In genomic region chr10:42691361-42692120, GRCh38 we compare ENCODE assay signal across 15 cellular contexts. TPM values are rescaled to one million over a fixed set of nuclear protein-coding genes. Genes with fewer than 3 reads are reported as not detected.
DNase-seq lines count a peak whose midpoint lies in the region; ATAC-seq, FAIRE-seq and TF ChIP-seq lines count a peak whose summit lies in the region.
"Had no signal": no experiment of that assay in that cellular context is flagged by ENCODE, and none has a peak within 500 bp of the region (broad histone marks: within the 10 kb centered on the region; RNA-seq: fewer than 3 reads in every experiment).

No MANE protein-coding gene starts in this region.

- H3K4me2 ChIP-seq in K562 (ENCODE audit: insufficient read depth, low read length), result no peak overlapping the region

- no peaks in the 10 kb centered on the region; the same call in 1 of the 2 replicates for H3K9me3 ChIP-seq in K562 (replicated peaks; ENCODE audit: control insufficient read depth, insufficient read depth, low read depth, low read length)
- H3K9me3 ChIP-seq: left lung, thyroid gland had no signal

- no peaks in the 10 kb centered on the region for H4K20me1 ChIP-seq in K562 (replicated peaks; ENCODE audit: control insufficient read depth, insufficient read depth, low read length)

- no peaks in the 10 kb centered on the region for H3K4me1 Mint-ChIP-seq in Calu3 (ENCODE audit: low read depth, unreplicated experiment)
- no peaks in the 10 kb centered on the region for H3K4me1 Mint-ChIP-seq in activated CD4-positive, alpha-beta T cell treated with anti-CD3 and anti-CD28 coated beads, Interleukin-2, amount 10 ng/mL, durations not matched to agents 24 days and 14 days

- no peaks in the 10 kb centered on the region for H3K79me2 ChIP-seq in K562 (ENCODE audit: control insufficient read depth, insufficient read depth, low read length)

- H3K9me1 ChIP-seq in K562 (ENCODE audit: control insufficient read depth, insufficient read depth, low read length), result no peaks in the 10 kb centered on the region

- CTCF ChIA-PET in K562 (lab: Yijun Ruan, JAX; ENCODE audit: low intra/inter-chr PET ratio) (no interaction called here), Calu3 (lab: Charles Lee) (no interaction called here)

- POLR2A ChIA-PET in K562 (lab: Yijun Ruan, JAX), result interaction anchor here (0.6 kb wide), 1 partner anchor 65 kb away, joined by 4 read pairs; no protein-coding TSS in a partner anchor

- DNase-seq in Daoy (ENCODE audit: low read depth) (peak; percentile 84), NCI-H146 treated with DMSO at 0.1 percent for 48 hours (lab: John Stamatoyannopoulos, UW; ENCODE audit: unreplicated experiment) (peak; percentile 97), NCI-H69 (lab: John Stamatoyannopoulos, UW) (peak; percentile 95), K562 (ENCODE audit: extremely low read depth in 1 of 4, low spot score in 3 of 4) (no peak), Calu3 (no peak), substantia nigra (lab: John Stamatoyannopoulos, UW) (no peak), putamen (ENCODE audit: low spot score) (no peak)
- DNase-seq in activated CD4-positive, alpha-beta T cell treated with anti-CD3 and anti-CD28 coated beads, Interleukin-2, amount 10 ng/mL, durations not matched to agents 24 days and 14 days, result no peak
- DNase-seq: AML-193, NCI-H226, thyroid gland had no signal

- peaks cover 2% of the 10 kb centered on the region for H3K9me3 Mint-ChIP-seq in Calu3 (ENCODE audit: low read depth, unreplicated experiment)
- peaks cover 5% of the 10 kb centered on the region for H3K9me3 Mint-ChIP-seq in activated CD4-positive, alpha-beta T cell treated with anti-CD3 and anti-CD28 coated beads, Interleukin-2, amount 10 ng/mL, durations not matched to agents 24 days and 14 days
- H3K9me3 Mint-ChIP-seq: activated T-helper 2 cell treated with anti-CD3 and anti-CD28 coated beads, Interferon-gamma antibody, Interleukin-2, Interleukin-4, amounts not matched to agents 10 μg/mL and 5 μg/mL and 100 μg/mL, durations not matched to agents 14 hours and 24 hours and 36 hours; T-helper 2 cell treated with Interferon-gamma antibody and Interleukin-4, amounts not matched to agents 5 μg/mL and 100 μg/mL, for 36 hours had no signal

- no peaks in the 10 kb centered on the region for H3K36me3 ChIP-seq in K562 (ENCODE audit: control insufficient read depth, insufficient read depth, low read length)
- H3K36me3 ChIP-seq: left lung, thyroid gland had no signal

- H3K27me3 ChIP-seq in K562 (ENCODE audit: control insufficient read depth in 2 of 2, insufficient read depth in 2 of 2, low read length in 2 of 2), result no peaks in the 10 kb centered on the region
- H3K27me3 ChIP-seq: left lung, thyroid gland had no signal

- 0 out of 2 replicates have a peak overlapping the region, but pooled peaks have one; percentile 46 for H2AFZ ChIP-seq in K562 (ENCODE audit: low read depth, low read length)

- no peaks in the 10 kb centered on the region for H3K36me3 Mint-ChIP-seq in Calu3 (ENCODE audit: insufficient read depth, unreplicated experiment)
- H3K36me3 Mint-ChIP-seq in activated CD4-positive, alpha-beta T cell treated with anti-CD3 and anti-CD28 coated beads, Interleukin-2, amount 10 ng/mL, durations not matched to agents 24 days and 14 days (ENCODE audit: low read depth), result no peaks in the 10 kb centered on the region

- H3K4me3 Mint-ChIP-seq in Calu3 (ENCODE audit: low read depth, unreplicated experiment), result no peak overlapping the region
- H3K4me3 Mint-ChIP-seq in activated CD4-positive, alpha-beta T cell treated with anti-CD3 and anti-CD28 coated beads, Interleukin-2, amount 10 ng/mL, durations not matched to agents 24 days and 14 days, result no peak overlapping the region
- H3K4me3 Mint-ChIP-seq: T-helper 2 cell treated with Interferon-gamma antibody and Interleukin-4, amounts not matched to agents 5 μg/mL and 100 μg/mL, for 36 hours had no signal

- no peak overlapping the region for H3K4me3 ChIP-seq in K562
- H3K4me3 ChIP-seq: left lung, thyroid gland had no signal

- H3K27ac Mint-ChIP-seq in Calu3 (ENCODE audit: unreplicated experiment), result no peak overlapping the region
- no peak overlapping the region for H3K27ac Mint-ChIP-seq in activated CD4-positive, alpha-beta T cell treated with anti-CD3 and anti-CD28 coated beads, Interleukin-2, amount 10 ng/mL, durations not matched to agents 24 days and 14 days
- H3K27ac Mint-ChIP-seq: activated T-helper 2 cell treated with anti-CD3 and anti-CD28 coated beads, Interferon-gamma antibody, Interleukin-2, Interleukin-4, amounts not matched to agents 10 μg/mL and 5 μg/mL and 100 μg/mL, durations not matched to agents 14 hours and 24 hours and 36 hours; T-helper 2 cell treated with Interferon-gamma antibody and Interleukin-4, amounts not matched to agents 5 μg/mL and 100 μg/mL, for 36 hours had no signal

- peaks cover 0 to 11% of the 10 kb centered on the region in 2 experiments; a peak in 2 of 5 replicates for H3K4me1 ChIP-seq in K562 (replicated peaks in 1 of 2; ENCODE audit: control insufficient read depth in 2 of 2, insufficient read depth in 2 of 2, low read length in 2 of 2)
- H3K4me1 ChIP-seq: left lung, thyroid gland had no signal

- no peak for FAIRE-seq in K562 (lab: Jason Lieb, UNC)
- FAIRE-seq: astrocyte had no signal

- TF ChIP-seq POLR2A in K562 (conservative IDR thresholded peaks at IDR 0.05), result no peak

- TF ChIP-seq RAD21 in K562 (CRISPR knock-in tag; conservative IDR thresholded peaks at IDR 0.05 in 1 of 2, IDR thresholded peaks at IDR 0.05 in 1 of 2), result no peak

- no peak for TF ChIP-seq CTCF in K562 (IDR thresholded peaks at IDR 0.05 in 2 of 3, conservative IDR thresholded peaks at IDR 0.05 in 1 of 3; ENCODE audit: insufficient read depth in 2 of 3, low read depth in 1 of 3, low read length in 3 of 3)
- no peak for TF ChIP-seq CTCF in Calu3 (IDR thresholded peaks at IDR 0.05; ENCODE audit: unreplicated experiment)

- no peak for TF ChIP-seq EP300 in K562 (IDR thresholded peaks at IDR 0.05; ENCODE audit: low read length)

- in situ Hi-C loops in K562 (cut with MboI), result no loop called here

- intact Hi-C loops in K562 (cut with micrococcal nuclease) (no loop called here), Calu3 (cut with micrococcal nuclease; ENCODE audit: unreplicated experiment) (no loop called here)
- intact Hi-C loops in activated CD4-positive, alpha-beta T cell treated with anti-CD3 and anti-CD28 coated beads, Interleukin-2, amount 10 ng/mL, durations not matched to agents 24 days and 14 days (cut with micrococcal nuclease), result no loop called here

- no peaks in the 10 kb centered on the region for H3K27me3 Mint-ChIP-seq in Calu3 (ENCODE audit: unreplicated experiment)
- no peaks in the 10 kb centered on the region for H3K27me3 Mint-ChIP-seq in activated CD4-positive, alpha-beta T cell treated with anti-CD3 and anti-CD28 coated beads, Interleukin-2, amount 10 ng/mL, durations not matched to agents 24 days and 14 days

- ATAC-seq in K562, result peak; percentile 18; the same call in 2 of the 3 replicates
- ATAC-seq: left lung had no signal

- WGBS in K562 (ENCODE audit: insufficient coverage, low coverage, missing lambda C conversion rate), result 62% methylated on average over 25 of the region's 25 CpGs

- BruUV-seq in K562 (replicated peaks; lab: Mats Ljungman, UMichigan) (no TSS peak), Calu3 (replicated peaks; lab: Mats Ljungman, UMichigan) (no TSS peak)

- H3K27ac ChIP-seq in K562 (ENCODE audit: extremely low read depth, low read depth, low read length) (no peak overlapping the region), substantia nigra (ENCODE audit: low read depth, low read length, poor library complexity, severe bottlenecking) (no peak overlapping the region)
- H3K27ac ChIP-seq: left lung, thyroid gland had no signal

- H3K9ac ChIP-seq in K562 (ENCODE audit: insufficient read depth in 1 of 2, low read depth in 2 of 2, low read length in 2 of 2), result no peak overlapping the region

TF ChIP-seq in K562, 482 proteins besides CTCF, POLR2A, EP300 and RAD21 (continues in another document):
- no peak for TF ChIP-seq MBD2 (IDR thresholded peaks at IDR 0.05; ENCODE audit: borderline replicate concordance, low read depth)

RNA-seq across cellular contexts. Expression of gene ZNF33B, which starts 53.2 kb away (rescaled TPM):
- 3.4 and 9.3 TPM in 2 replicates for total RNA-seq in Daoy (2014; rRNA removed; shearing (Covaris generic))
- total RNA-seq in K562 (2011; cell fraction: chromatin; rRNA removed; ENCODE audit: low replicate concordance), result 23.4 and 28.6 TPM in 2 replicates
- total RNA-seq in K562 (2011; cell fraction: nucleolus; rRNA removed), result 9.3 and 9.8 TPM in 2 replicates
- total RNA-seq in K562 (2011; cell fraction: nucleoplasm; rRNA removed), result 11.1 and 13.1 TPM in 2 replicates
- 6.9 and 9.7 TPM in 2 replicates for total RNA-seq in K562 (2014; rRNA removed)
- 23.9 and 32.4 TPM in 2 replicates for total RNA-seq in K562 (2014; rRNA removed; fragmentation: Illumina TruSeq; extraction: Trizol)
- total RNA-seq in K562 (2015; rRNA removed; fragmentation: Illumina TruSeq; extraction: Trizol), result 17.0 and 18.3 TPM in 2 replicates
- 13.9 and 15.4 TPM in 2 replicates for total RNA-seq in K562 (2021)
- 16.8 and 17.7 TPM in 2 replicates for polyA plus RNA-seq in K562 (2011; rRNA removed)
- polyA plus RNA-seq in K562 (2011; cell fraction: cytosol; rRNA removed), result 2.4 and 8.5 TPM in 2 replicates
- polyA plus RNA-seq in K562 (2011; cell fraction: nucleus; rRNA removed), result 10.7 and 20.6 TPM in 2 replicates
- polyA plus RNA-seq in K562 (2012), result 8.7 and 20.1 TPM in 2 replicates
- 14.8 and 16.9 TPM in 2 replicates for polyA plus RNA-seq in K562 (2014; fragmentation: Illumina TruSeq; extraction: Trizol)
- 10 to 100 TPM in 1 of 2 experiments, 1 to 10 TPM in 1; 9.8 to 13.1 TPM for polyA plus RNA-seq in K562 (2014; fragmentation: Nextera tagmentation; extraction: Ambion mirVana)
- 12.7 and 14.0 TPM in 2 replicates for polyA plus RNA-seq in K562 (2014; rRNA removed)
- polyA minus RNA-seq in K562 (2011; rRNA and poly(A)+ RNA removed), result 23.5 and 37.2 TPM in 2 replicates
- 8.6 and 12.9 TPM in 2 replicates for polyA minus RNA-seq in K562 (2011; cell fraction: cytosol; rRNA and poly(A)+ RNA removed)
- 7.9 and 18.4 TPM in 2 replicates for polyA minus RNA-seq in K562 (2011; cell fraction: nucleus; rRNA and poly(A)+ RNA removed)
- total RNA-seq in Calu3 (2022), result 16.9 and 27.2 TPM in 2 replicates
- total RNA-seq in activated CD4-positive, alpha-beta T cell treated with anti-CD3 and anti-CD28 coated beads, Interleukin-2, amount 10 ng/mL, durations not matched to agents 24 days and 14 days, result 7.1 and 7.8 TPM in 2 replicates

Comparison
In these comparisons a context has a peak if more than half of its experiments do, and no peak if none do; other contexts are left out.
1. DNase-seq: peak in Daoy (single experiment), NCI-H146 treated with DMSO at 0.1 percent for 48 hours (single experiment) and NCI-H69 (single experiment); none in K562 (0 of 4), Calu3 (single experiment), activated CD4-positive, alpha-beta T cell treated with anti-CD3 and anti-CD28 coated beads, Interleukin-2, amount 10 ng/mL, durations not matched to agents 24 days and 14 days (single experiment), substantia nigra (0 of 49) and putamen (single experiment).